ENCODE assay signal across 13 cellular contexts in genomic region chr18:12840382-12840781, GRCh38. TPM values are rescaled to one million over a fixed set of nuclear protein-coding genes. Genes with fewer than 3 reads are reported as not detected.
DNase-seq lines count a peak whose midpoint lies in the region; ATAC-seq, FAIRE-seq and TF ChIP-seq lines count a peak whose summit lies in the region.
"Had no signal": no experiment of that assay in that cellular context is flagged by ENCODE, and none has a peak within 500 bp of the region (broad histone marks: within the 10 kb centered on the region; RNA-seq: fewer than 3 reads in every experiment).

No MANE protein-coding gene starts in this region.

- intact Hi-C loops in upper lobe of right lung (cut with DNase I), result no loop called here

- H3K9me3 Mint-ChIP-seq in T-cell, result no peaks in the 10 kb centered on the region
- H3K9me3 Mint-ChIP-seq: endodermal cell had no signal

- H2AFZ ChIP-seq in keratinocyte (ENCODE audit: control insufficient read depth, low read length), result no peak overlapping the region

- H3K27me3 ChIP-seq in keratinocyte (ENCODE audit: control insufficient read depth, extremely low read depth, insufficient read depth, low read length) (no peaks in the 10 kb centered on the region), upper lobe of right lung (no peaks in the 10 kb centered on the region)
- H3K27me3 ChIP-seq: BE2C, heart left ventricle had no signal

- peaks cover 72 to 75% (median 74%) of the 10 kb centered on the region in 3 donors for H3K4me1 Mint-ChIP-seq in T-cell

- peaks cover 31% of the 10 kb centered on the region for H3K79me2 ChIP-seq in keratinocyte (ENCODE audit: control insufficient read depth, insufficient read depth, low read length)

- H3K9me1 ChIP-seq in keratinocyte (ENCODE audit: control insufficient read depth, extremely low read depth, insufficient read depth, low read length), result no peaks in the 10 kb centered on the region

- no peak overlapping the region for H3K9ac ChIP-seq in keratinocyte (ENCODE audit: control insufficient read depth, extremely low read depth, insufficient read depth, low read length)

- ATAC-seq in T-cell (replicated peaks in 1 of 4) (no peak), upper lobe of right lung (no peak), HG03457 (IDR thresholded peaks at IDR 0.05; ENCODE audit: unreplicated experiment) (no peak)

- dilution Hi-C loops in keratinocyte (cut with MboI; ENCODE audit: extremely low pct_ligation_motif_present, low sequenced_read_pairs), result no loop called here

- peaks cover 3 to 7% of the 10 kb centered on the region in 2 experiments for H3K36me3 ChIP-seq in keratinocyte (ENCODE audit: control insufficient read depth in 2 of 2, extremely low read depth in 1 of 2, insufficient read depth in 2 of 2, low read length in 2 of 2)
- H3K36me3 ChIP-seq in upper lobe of right lung, result no peaks in the 10 kb centered on the region
- H3K36me3 ChIP-seq: BE2C had no signal

- H3K4me3 Mint-ChIP-seq in T-cell, result peak overlapping the region; percentile 68 to 71 (median 70)
- H3K4me3 Mint-ChIP-seq: endodermal cell had no signal

- H4K20me1 ChIP-seq in keratinocyte (ENCODE audit: control insufficient read depth, extremely low read depth, insufficient read depth, low read length), result no peaks in the 10 kb centered on the region

- no peaks in the 10 kb centered on the region for H3K27me3 Mint-ChIP-seq in T-cell

- H3K4me1 ChIP-seq in keratinocyte (ENCODE audit: control insufficient read depth, extremely low read depth, insufficient read depth, low read length) (peaks cover 32% of the 10 kb centered on the region), upper lobe of right lung (peaks cover 36% of the 10 kb centered on the region)
- H3K4me1 ChIP-seq: BE2C had no signal

- H3K4me3 ChIP-seq in keratinocyte (ENCODE audit: control insufficient read depth in 2 of 3, extremely low read depth in 1 of 3, insufficient read depth in 2 of 3, low read depth in 1 of 3, low read length in 3 of 3) (no peak overlapping the region), upper lobe of right lung (no peak overlapping the region)
- H3K4me3 ChIP-seq: heart left ventricle had no signal

- FAIRE-seq in keratinocyte (lab: Jason Lieb, UNC), result no peak

- POLR2A ChIA-PET in T-cell (lab: Charles Lee), result interaction anchor here (0.5 to 1.0 kb wide), 2 partner anchors 43 to 169 kb away, joined by 7 to 18 read pairs; partner anchors contain the start of gene PTPN2 (in 1 of the 2)

- CTCF ChIA-PET in T-cell (lab: Charles Lee), result interaction anchor here in 1 of 2 donors (0.6 to 1.5 kb wide), 3 partner anchors 43 to 81 kb away, joined by 3 to 9 read pairs (median 4); partner anchors contain the start of gene PTPN2

- TF ChIP-seq CTCF in keratinocyte (optimal IDR thresholded peaks at IDR 0.05 in 1 of 3, IDR thresholded peaks at IDR 0.05 in 1 of 3, conservative IDR thresholded peaks at IDR 0.05 in 1 of 3; ENCODE audit: extremely low read depth in 1 of 3, insufficient read depth in 2 of 3, low read length in 3 of 3) (no peak), upper lobe of right lung (IDR thresholded peaks at IDR 0.05) (no peak)

- peaks cover 27% of the 10 kb centered on the region for H3K36me3 Mint-ChIP-seq in T-cell

- H3K27ac Mint-ChIP-seq in T-cell, result peak overlapping the region; percentile 86 to 90

- H3K27ac ChIP-seq in keratinocyte (ENCODE audit: control insufficient read depth, insufficient read depth, low read length) (peak overlapping the region; percentile 11), upper lobe of right lung (peak overlapping the region; percentile 90)

- H3K4me2 ChIP-seq in keratinocyte (ENCODE audit: control insufficient read depth, extremely low read depth, insufficient read depth, low read depth, low read length), result no peak overlapping the region

- peak; percentile 32 for DNase-seq in stimulated activated CD4-positive, alpha-beta T cell treated with anti-CD3 and anti-CD28 coated beads, Interleukin-1b, Interleukin-23, amount 100 ng/mL, for 48 hours
- DNase-seq in stimulated activated CD4-positive, alpha-beta T cell treated with anti-CD3 and anti-CD28 coated beads, Interleukin-2, amount 100 ng/mL, for 24 hours, result no peak
- DNase-seq in T-cell (peak in 1 of 34 experiments; percentile 7), keratinocyte (ENCODE audit: low read depth, low spot score) (no peak), upper lobe of right lung (no peak), DMS153 (lab: John Stamatoyannopoulos, UW) (no peak)
- no peak for DNase-seq in effector CD8-positive, alpha-beta T cell (lab: John Stamatoyannopoulos, UW)
- DNase-seq: BE2C, heart left ventricle, mesenchymal stem cell, NCI-H345 had no signal

- H3K9me3 ChIP-seq in keratinocyte (ENCODE audit: control insufficient read depth, low read depth, low read length), result no peaks in the 10 kb centered on the region
- no peaks in the 10 kb centered on the region for H3K9me3 ChIP-seq in upper lobe of right lung
- H3K9me3 ChIP-seq: BE2C, heart left ventricle had no signal

RNA-seq across cellular contexts. Expression of gene PTPN2, which starts 43.7 kb away (rescaled TPM):
- total RNA-seq in T-cell, result 10 to 100 TPM; 44.8 to 78.4 (median 57.2) TPM
- polyA plus RNA-seq in keratinocyte, result 23.7 to 39.9 TPM (median 26.0 TPM) in 3 replicates
- polyA plus RNA-seq in keratinocyte (2011; ENCODE audit: low read depth), result 168 TPM
- 22.0 and 30.9 TPM in 2 replicates for polyA plus RNA-seq in keratinocyte (2011; cell fraction: cytosol; rRNA removed)
- polyA plus RNA-seq in keratinocyte (2011; cell fraction: nucleus; rRNA removed), result 39.2 and 46.8 TPM in 2 replicates
- polyA plus RNA-seq in keratinocyte (2012; ENCODE audit: low replicate concordance), result 27.7 and 33.5 TPM in 2 replicates
- polyA minus RNA-seq in keratinocyte, result 5.5 to 39.6 TPM (median 10.1 TPM) in 3 replicates
- 10.9 TPM for polyA minus RNA-seq in keratinocyte (2011; cell fraction: cytosol; rRNA and poly(A)+ RNA removed)
- 8.7 and 21.6 TPM in 2 replicates for polyA minus RNA-seq in keratinocyte (2011; cell fraction: nucleus; rRNA and poly(A)+ RNA removed)
- 53.9 TPM for total RNA-seq in upper lobe of right lung
